1 cellular context compared by ENCODE assay signal in the genomic region with DNA sequence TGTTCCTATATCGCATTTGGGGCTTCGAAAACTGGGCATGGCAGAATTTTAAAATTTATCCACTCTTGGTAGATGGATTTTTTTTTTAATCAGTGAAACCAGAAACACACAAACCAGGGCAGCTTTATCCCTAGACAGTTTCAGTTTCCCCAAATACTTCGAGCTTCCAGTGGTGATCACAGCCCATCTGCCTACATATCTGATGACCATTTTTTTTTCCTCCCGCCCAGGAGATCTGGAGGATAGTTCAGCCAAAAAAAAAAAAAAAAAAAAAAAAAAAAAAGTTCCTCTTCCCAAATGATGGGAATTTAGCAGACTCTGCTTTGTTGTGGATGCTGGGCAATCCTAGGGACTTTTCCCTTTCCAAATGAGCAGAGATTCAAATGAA.
TF ChIP-seq lines count a peak whose summit lies in the region.

No MANE protein-coding gene starts in this region.

TF ChIP-seq in H1, 55 proteins besides CTCF, POLR2A, EP300 and RAD21 (continued from another document):
- TF ChIP-seq SIN3A (conservative IDR thresholded peaks at IDR 0.05 in 1 of 2, IDR thresholded peaks at IDR 0.05 in 1 of 2; ENCODE audit: low read depth in 1 of 2, low read length in 2 of 2) = no peak
- TF ChIP-seq JUN (IDR thresholded peaks at IDR 0.05; ENCODE audit: low read depth, low read length) = no peak
- no peak for TF ChIP-seq PHF8 (conservative IDR thresholded peaks at IDR 0.05; ENCODE audit: low read depth, low read length)
